In the genomic region with DNA sequence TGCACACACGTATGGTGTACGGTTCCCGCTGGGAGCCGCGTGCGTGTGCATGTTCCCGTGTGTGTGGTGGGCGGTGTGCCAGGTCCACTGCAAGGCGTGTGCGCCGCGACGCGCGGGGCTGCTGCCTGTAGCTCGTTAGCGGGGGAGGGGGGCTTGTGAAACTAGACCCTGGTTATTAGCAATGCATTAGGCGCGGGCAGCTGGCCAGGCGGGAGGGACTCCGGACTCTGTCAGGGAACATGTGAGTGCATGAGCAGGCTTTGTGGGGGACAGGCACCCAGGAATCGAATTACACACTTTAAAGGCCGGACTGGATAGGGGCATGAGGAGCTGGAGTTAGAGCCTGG, we compare ENCODE assay signal across 14 cellular contexts. TPM values are rescaled to one million over a fixed set of nuclear protein-coding genes. Genes with fewer than 3 reads are reported as not detected.
DNase-seq lines count a peak whose midpoint lies in the region; ATAC-seq, FAIRE-seq and TF ChIP-seq lines count a peak whose summit lies in the region.
"Had no signal": no experiment of that assay in that cellular context is flagged by ENCODE, and none has a peak within 500 bp of the region (broad histone marks: within the 10 kb centered on the region; RNA-seq: fewer than 3 reads in every experiment).

No MANE protein-coding gene starts in this region.

- intact Hi-C loops in Right ventricle myocardium superior (cut with DNase I), result no loop called here
- intact Hi-C loops in left ventricle myocardium superior (cut with micrococcal nuclease), result no loop called here

- H3K9ac ChIP-seq in liver (ENCODE audit: low read depth in 1 of 2, low read length in 2 of 2), result no peak overlapping the region

- no peak for TF ChIP-seq RAD21 in liver (IDR thresholded peaks at IDR 0.05)

- H3K27me3 ChIP-seq in SJCRH30, result no peaks in the 10 kb centered on the region
- H3K27me3 ChIP-seq in liver (ENCODE audit: control insufficient read depth in 4 of 4, insufficient read depth in 4 of 4, low read length in 3 of 4), result no peaks in the 10 kb centered on the region
- H3K27me3 ChIP-seq: testis had no signal

- DNase-seq in Right ventricle myocardium superior (peak; percentile 36), left ventricle myocardium superior (no peak), SJCRH30 (peak; percentile 72 to 73), urothelium cell line (ENCODE audit: low spot score) (no peak), nucleus accumbens (lab: John Stamatoyannopoulos, UW) (no peak), G401 (ENCODE audit: low spot score) (no peak)
- DNase-seq: activated CD8-positive, alpha-beta memory T cell treated with anti-CD3 and anti-CD28 coated beads, Interleukin-2, amount 50 U/mL, for 4 hours; occipital lobe; T-cell; testis had no signal

- no peaks in the 10 kb centered on the region for H3K9me3 ChIP-seq in SJCRH30 (replicated peaks)
- no peaks in the 10 kb centered on the region for H3K9me3 ChIP-seq in liver (ENCODE audit: control insufficient read depth in 4 of 4, low read length in 3 of 4)
- H3K9me3 ChIP-seq: testis had no signal

- in situ Hi-C loops in G401 (cut with HindIII; ENCODE audit: low sequenced_read_pairs), result no loop called here

- peak; percentile 76 for FAIRE-seq in urothelium cell line (lab: Jason Lieb, UNC)

- TF ChIP-seq CTCF in liver (IDR thresholded peaks at IDR 0.05; ENCODE audit: low read depth, low read length, missing input control), result no peak

- H3K4me3 ChIP-seq in SJCRH30 (peak overlapping the region; percentile 3; the same call in 1 of the 2 replicates), liver (ENCODE audit: low read depth in 1 of 3, low read length in 3 of 3) (no peak overlapping the region)
- H3K4me3 ChIP-seq: lung, testis had no signal

- H3K36me3 ChIP-seq in SJCRH30 (no peaks in the 10 kb centered on the region), liver (ENCODE audit: control insufficient read depth in 4 of 4, insufficient read depth in 3 of 4, low read depth in 1 of 4, low read length in 3 of 4) (no peaks in the 10 kb centered on the region)

- H3K4me1 ChIP-seq in SJCRH30 (peaks cover 50% of the 10 kb centered on the region), liver (ENCODE audit: control insufficient read depth in 4 of 4, insufficient read depth in 4 of 4, low read length in 3 of 4) (peaks cover 7 to 22% (median 13%) of the 10 kb centered on the region in 4 donors)

- ATAC-seq in Right ventricle myocardium superior (ENCODE audit: poor library complexity) (no peak), left ventricle myocardium superior (no peak), HG03457 (IDR thresholded peaks at IDR 0.05; ENCODE audit: unreplicated experiment) (no peak)
- ATAC-seq: T-cell had no signal

- H3K27ac ChIP-seq in SJCRH30 (peak overlapping the region; percentile 7; the same call in 1 of the 2 replicates), liver (ENCODE audit: low read depth in 1 of 2, low read length in 2 of 2) (no peak overlapping the region)
- H3K27ac ChIP-seq: testis had no signal

- WGBS in liver, result 41% methylated on average over 23 of the region's 23 CpGs

TF ChIP-seq in liver, 16 proteins besides CTCF, POLR2A, EP300 and RAD21:
- TF ChIP-seq RXRA (IDR thresholded peaks at IDR 0.05), result no peak
- peak; percentile 38 to 44 for TF ChIP-seq HNF4A (conservative IDR thresholded peaks at IDR 0.05)

RNA-seq across cellular contexts. Expression of a gene that starts 32.2 kb away (rescaled TPM):
- total RNA-seq in Right ventricle myocardium superior (0.48 TPM), left ventricle myocardium superior (0.40 TPM), liver (1 to 10 TPM in 1 of 2 donors, under 1 TPM in 1; 0.67 to 9.6 TPM)
- 0.25 TPM in 1 of 2 replicates, not detected in the other for total RNA-seq in SJCRH30 (2014; rRNA removed; shearing (Covaris generic))
- 1 to 10 TPM; 1.6 to 2.2 TPM for polyA plus RNA-seq in liver
- total RNA-seq in G401 (2014; rRNA removed; shearing (Covaris generic)), result 10.4 and 18.0 TPM in 2 replicates

RNA-seq across cellular contexts. Expression of a gene that starts 34.5 kb away (rescaled TPM):
- total RNA-seq in Right ventricle myocardium superior (7.8 TPM), left ventricle myocardium superior (3.3 TPM), liver (1 to 10 TPM in 1 of 2 donors, under 1 TPM in 1; 0.75 to 3.3 TPM)
- total RNA-seq in SJCRH30 (2014; rRNA removed; shearing (Covaris generic)), result 0.20 and 0.24 TPM in 2 replicates
- 1 to 10 TPM; 1.9 to 2.1 TPM for polyA plus RNA-seq in liver
- 0.78 and 1.0 TPM in 2 replicates for total RNA-seq in G401 (2014; rRNA removed; shearing (Covaris generic))
- total RNA-seq: epithelial cell of proximal tubule, T-cell had no signal

RNA-seq across cellular contexts. Expression of a gene that starts 56.9 kb away (rescaled TPM):
- total RNA-seq in Right ventricle myocardium superior (43.4 TPM), left ventricle myocardium superior (40.8 TPM), liver (10 to 100 TPM; 18.6 to 23.3 TPM)
- 13.0 and 19.0 TPM in 2 replicates for total RNA-seq in SJCRH30 (2014; rRNA removed; shearing (Covaris generic))
- polyA plus RNA-seq in liver, result 10 to 100 TPM; 25.0 to 33.4 TPM
- 57.9 and 59.4 TPM in 2 replicates for total RNA-seq in G401 (2014; rRNA removed; shearing (Covaris generic))

Comparison
In these comparisons a context has a peak if more than half of its experiments do, and no peak if none do; other contexts are left out.
1. DNase-seq: peak in Right ventricle myocardium superior (single experiment) and SJCRH30 (2 of 2); none in left ventricle myocardium superior (single experiment), urothelium cell line (single experiment), nucleus accumbens (0 of 56) and G401 (single experiment).